10 cellular contexts compared by ENCODE assay signal in the genomic region with DNA sequence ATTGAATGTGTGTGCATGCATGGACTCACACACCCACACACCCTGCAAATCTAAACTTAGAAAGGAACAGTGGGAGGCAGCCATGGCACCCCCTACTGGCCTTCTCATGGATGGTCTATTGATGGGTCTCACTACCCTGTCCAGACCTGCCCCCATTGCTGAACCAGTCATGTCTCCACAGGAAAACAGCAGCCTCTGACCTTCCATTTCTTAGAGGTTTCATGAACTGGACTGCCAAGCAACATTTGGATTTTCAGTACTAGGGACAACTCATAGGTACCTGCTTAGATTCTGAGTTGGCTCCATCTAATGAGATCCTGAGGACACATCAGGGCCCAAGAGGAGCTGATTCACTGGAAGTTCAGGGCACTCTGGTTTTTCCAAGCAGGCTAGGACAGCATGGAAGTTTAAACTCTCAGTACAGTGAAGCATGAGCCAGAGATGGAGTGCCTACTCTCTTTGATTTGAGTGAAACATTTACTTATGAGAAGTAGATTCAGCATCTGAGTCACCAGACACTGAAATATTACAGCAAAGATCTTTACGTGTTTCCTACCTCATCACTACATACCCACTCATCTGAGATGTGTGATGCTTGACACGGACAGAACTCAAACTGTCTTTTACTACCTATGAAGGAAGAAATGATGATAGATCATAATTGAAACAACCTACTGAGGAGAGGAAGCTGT.
DNase-seq lines count a peak whose midpoint lies in the region; ATAC-seq and TF ChIP-seq lines count a peak whose summit lies in the region.
"Had no signal": no experiment of that assay in that cellular context is flagged by ENCODE, and none has a peak within 500 bp of the region (broad histone marks: within the 10 kb centered on the region; RNA-seq: fewer than 3 reads in every experiment).

No MANE protein-coding gene starts in this region.

- no peak overlapping the region for H3K4me3 Mint-ChIP-seq in activated naive CD8-positive, alpha-beta T cell treated with anti-CD3 and anti-CD28 coated beads, Interleukin-2, amount 50 U/mL, for 24 hours
- H3K4me3 Mint-ChIP-seq: natural killer cell treated with Interleukin-12 subunit alpha and Interleukin-12 subunit beta and Interleukin-15 and Interleukin-18, amount 100 ng/mL, for 72 hours had no signal

- H3K36me3 Mint-ChIP-seq in activated naive CD8-positive, alpha-beta T cell treated with anti-CD3 and anti-CD28 coated beads, Interleukin-2, amount 50 U/mL, for 24 hours (ENCODE audit: low read depth), result peaks cover 18% of the 10 kb centered on the region

- no peak for DNase-seq in BE2C
- DNase-seq in GM13977 (ENCODE audit: low spot score), result no peak
- no peak for DNase-seq in activated naive CD8-positive, alpha-beta T cell treated with anti-CD3 and anti-CD28 coated beads, Interleukin-2, amount 50 U/mL, for 24 hours
- DNase-seq in lower lobe of right lung, result no peak
- no peak for DNase-seq in NCI-H1417 (lab: John Stamatoyannopoulos, UW)
- no peak for DNase-seq in NCI-H526 (lab: John Stamatoyannopoulos, UW)
- no peak for DNase-seq in NCI-H446 (lab: John Stamatoyannopoulos, UW)
- no peak for DNase-seq in hepatic stellate cell (ENCODE audit: low spot score)
- DNase-seq: NCI-H510A treated with DMSO at 0.1 percent for 48 hours had no signal

- peaks cover 26% of the 10 kb centered on the region for H3K9me3 Mint-ChIP-seq in activated naive CD8-positive, alpha-beta T cell treated with anti-CD3 and anti-CD28 coated beads, Interleukin-2, amount 50 U/mL, for 24 hours

- H3K27me3 ChIP-seq in BE2C (no peaks in the 10 kb centered on the region), lower lobe of right lung (ENCODE audit: low read depth) (no peaks in the 10 kb centered on the region)

- H3K36me3 ChIP-seq in BE2C, result no peaks in the 10 kb centered on the region
- H3K36me3 ChIP-seq in lower lobe of right lung, result no peaks in the 10 kb centered on the region

- H3K4me1 Mint-ChIP-seq in activated naive CD8-positive, alpha-beta T cell treated with anti-CD3 and anti-CD28 coated beads, Interleukin-2, amount 50 U/mL, for 24 hours, result peaks cover 40% of the 10 kb centered on the region

- H3K4me1 ChIP-seq in BE2C, result no peaks in the 10 kb centered on the region
- peaks cover 22% of the 10 kb centered on the region for H3K4me1 ChIP-seq in lower lobe of right lung

- peak; percentile 77 for ATAC-seq in activated naive CD8-positive, alpha-beta T cell treated with anti-CD3 and anti-CD28 coated beads, Interleukin-2, amount 50 U/mL, for 24 hours
- peak; percentile 39 to 51 for ATAC-seq in lower lobe of right lung

- H3K27me3 Mint-ChIP-seq in activated naive CD8-positive, alpha-beta T cell treated with anti-CD3 and anti-CD28 coated beads, Interleukin-2, amount 50 U/mL, for 24 hours, result no peaks in the 10 kb centered on the region
- H3K27me3 Mint-ChIP-seq: natural killer cell treated with Interleukin-12 subunit alpha and Interleukin-12 subunit beta and Interleukin-15 and Interleukin-18, amount 100 ng/mL, for 72 hours had no signal

- H3K4me3 ChIP-seq in BE2C (ENCODE audit: low read depth, low read length), result no peak overlapping the region
- H3K4me3 ChIP-seq in lower lobe of right lung, result no peak overlapping the region

- in situ Hi-C loops in GM13977 (cut with MboI; ENCODE audit: low pct_unique_long_range_greater_than_20kb, low sequenced_read_pairs, unreplicated experiment), result no loop called here

- TF ChIP-seq CTCF in BE2C (IDR thresholded peaks at IDR 0.05; ENCODE audit: low read depth, low read length) (peak; percentile 23; the same call in 1 of the 2 replicates), GM13977 (IDR thresholded peaks at IDR 0.05; ENCODE audit: extremely low read depth, insufficient read depth, missing control alignments) (peak; percentile 12), lower lobe of right lung (IDR thresholded peaks at IDR 0.05) (no peak)

- H3K9me3 ChIP-seq in BE2C, result peaks cover 6% of the 10 kb centered on the region; the same call in 1 of the 2 replicates
- H3K9me3 ChIP-seq in lower lobe of right lung, result peaks cover 14% of the 10 kb centered on the region

- H3K27ac ChIP-seq in lower lobe of right lung, result no peak overlapping the region

- peak overlapping the region; percentile 66 for H3K27ac Mint-ChIP-seq in activated naive CD8-positive, alpha-beta T cell treated with anti-CD3 and anti-CD28 coated beads, Interleukin-2, amount 50 U/mL, for 24 hours

- intact Hi-C loops in lower lobe of right lung (cut with DNase I), result no loop called here
